ENCODE assay signal across 38 cellular contexts in genomic region chr3:109165905-109166304, GRCh38. TPM values are rescaled to one million over a fixed set of nuclear protein-coding genes. Genes with fewer than 3 reads are reported as not detected.
"Had no signal": no experiment of that assay in that cellular context is flagged by ENCODE, and none has a peak within 500 bp of the region (broad histone marks: within the 10 kb centered on the region; RNA-seq: fewer than 3 reads in every experiment).

No MANE protein-coding gene starts in this region.

- H3K4me3 ChIP-seq: MG63 had no signal

- H3K9me3 ChIP-seq: MG63 had no signal

- DNase-seq: Karpas-422, Kasumi-1, MG63, MM.1S, MV-4-11, NCI-H1048, NCI-H1092, NCI-H1092 treated with DMSO at 0.1 percent for 48 hours, NCI-H1105, NCI-H1105 treated with DMSO at 0.1 percent for 48 hours, NCI-H1417, NCI-H1417 treated with DMSO at 0.1 percent for 48 hours, NCI-H1436, NCI-H1436 treated with DMSO at 0.1 percent for 48 hours, NCI-H146, NCI-H1694, NCI-H1694 treated with DMSO at 0.1 percent for 48 hours, NCI-H187, NCI-H187 treated with DMSO at 0.1 percent for 48 hours, NCI-H1930, NCI-H2029, NCI-H2029 treated with DMSO at 0.1 percent for 48 hours, NCI-H2081 treated with DMSO at 0.1 percent for 48 hours, NCI-H2107, NCI-H2171, NCI-H2171 treated with DMSO at 0.1 percent for 48 hours, NCI-H2227 treated with DMSO at 0.1 percent for 48 hours, NCI-H226, NCI-H345, NCI-H446, NCI-H446 treated with DMSO at 0.1 percent for 48 hours, NCI-H510A, NCI-H510A treated with DMSO at 0.1 percent for 48 hours, NCI-H524 had no signal

- H3K36me3 ChIP-seq: MG63 had no signal

RNA-seq across cellular contexts. Expression of gene C3orf85, which starts 29.4 kb away (rescaled TPM):
- total RNA-seq: LHCN-M2, M059J, MCF 10A, NCI-H460 had no signal

RNA-seq across cellular contexts. Expression of gene MORC1, which starts 48.0 kb away (rescaled TPM):
- total RNA-seq: LHCN-M2, MCF 10A, NCI-H460 had no signal
